In genomic region chr1:9589719-9590157, GRCh38 we compare ENCODE assay signal across 8 cellular contexts. TPM values are rescaled to one million over a fixed set of nuclear protein-coding genes. Genes with fewer than 3 reads are reported as not detected.
DNase-seq lines count a peak whose midpoint lies in the region; ATAC-seq, FAIRE-seq and TF ChIP-seq lines count a peak whose summit lies in the region.

No MANE protein-coding gene starts in this region.

- H3K9me3 ChIP-seq in left ventricle myocardium inferior (replicated peaks) (no peaks in the 10 kb centered on the region), small intestine (ENCODE audit: control insufficient read depth, low read depth) (no peaks in the 10 kb centered on the region)

- H3K4me3 ChIP-seq in left ventricle myocardium inferior (peak overlapping the region; percentile 76), small intestine (ENCODE audit: low read depth in 1 of 2, low read length in 2 of 2) (peak overlapping the region; percentile 12 to 74)

- no peak for TF ChIP-seq CTCF in VCaP (conservative IDR thresholded peaks at IDR 0.05)
- TF ChIP-seq CTCF in left ventricle myocardium inferior (IDR thresholded peaks at IDR 0.05; ENCODE audit: borderline replicate concordance), result no peak

- peaks cover 5% of the 10 kb centered on the region for H3K36me3 Mint-ChIP-seq in activated CD4-positive, alpha-beta T cell treated with anti-CD3 and anti-CD28 coated beads, Interleukin-2, amount 10 ng/mL, durations not matched to agents 24 days and 14 days (ENCODE audit: low read depth)

- no peak for ATAC-seq in GM21786 (IDR thresholded peaks at IDR 0.05; ENCODE audit: unreplicated experiment)

- peak overlapping the region; percentile 88 for H3K4me3 Mint-ChIP-seq in activated CD4-positive, alpha-beta T cell treated with anti-CD3 and anti-CD28 coated beads, Interleukin-2, amount 10 ng/mL, durations not matched to agents 24 days and 14 days

- peak overlapping the region; percentile 71 for H3K27ac Mint-ChIP-seq in activated CD4-positive, alpha-beta T cell treated with anti-CD3 and anti-CD28 coated beads, Interleukin-2, amount 10 ng/mL, durations not matched to agents 24 days and 14 days

- FAIRE-seq in small intestine (lab: Jason Lieb, UNC), result no peak

- H3K36me3 ChIP-seq in left ventricle myocardium inferior (no peaks in the 10 kb centered on the region), small intestine (ENCODE audit: control insufficient read depth in 2 of 2, insufficient read depth in 2 of 2, low read length in 2 of 2) (no peaks in the 10 kb centered on the region)

- no peak for DNase-seq in activated CD4-positive, alpha-beta T cell treated with anti-CD3 and anti-CD28 coated beads, Interleukin-2, amount 10 ng/mL, durations not matched to agents 24 days and 14 days
- DNase-seq in activated CD4-positive, alpha-beta T cell treated with anti-CD3 and anti-CD28 coated beads for 1 hour, result no peak
- no peak for DNase-seq in left ventricle myocardium inferior
- DNase-seq in small intestine, result no peak
- DNase-seq in inferior parietal cortex (ENCODE audit: extremely low spot score), result no peak
- DNase-seq in KG1 (lab: John Stamatoyannopoulos, UW), result no peak

- peaks cover 61% of the 10 kb centered on the region for H3K4me1 ChIP-seq in left ventricle myocardium inferior
- peaks cover 0 to 4% of the 10 kb centered on the region in 2 donors for H3K4me1 ChIP-seq in small intestine (ENCODE audit: control insufficient read depth in 2 of 2, insufficient read depth in 1 of 2, low read depth in 1 of 2, low read length in 1 of 2)

- H3K4me1 Mint-ChIP-seq in activated CD4-positive, alpha-beta T cell treated with anti-CD3 and anti-CD28 coated beads, Interleukin-2, amount 10 ng/mL, durations not matched to agents 24 days and 14 days, result peaks cover 22% of the 10 kb centered on the region

- no peaks in the 10 kb centered on the region for H3K9me3 Mint-ChIP-seq in activated CD4-positive, alpha-beta T cell treated with anti-CD3 and anti-CD28 coated beads, Interleukin-2, amount 10 ng/mL, durations not matched to agents 24 days and 14 days

- H3K27me3 Mint-ChIP-seq in activated CD4-positive, alpha-beta T cell treated with anti-CD3 and anti-CD28 coated beads, Interleukin-2, amount 10 ng/mL, durations not matched to agents 24 days and 14 days, result no peaks in the 10 kb centered on the region

- intact Hi-C loops in activated CD4-positive, alpha-beta T cell treated with anti-CD3 and anti-CD28 coated beads, Interleukin-2, amount 10 ng/mL, durations not matched to agents 24 days and 14 days (cut with micrococcal nuclease), result no loop called here
- intact Hi-C loops in left ventricle myocardium inferior (cut with micrococcal nuclease), result no loop called here

- H3K27me3 ChIP-seq in left ventricle myocardium inferior (ENCODE audit: low read depth), result no peaks in the 10 kb centered on the region
- H3K27me3 ChIP-seq in small intestine (ENCODE audit: control insufficient read depth in 2 of 2, insufficient read depth in 2 of 2, low read length in 2 of 2), result no peaks in the 10 kb centered on the region

- WGBS in small intestine, 3 donors, result 3 to 19% (median 10%) methylated on average over 6 of the region's 6 CpGs

- H3K27ac ChIP-seq in VCaP, result peak overlapping the region; percentile 88
- peak overlapping the region; percentile 83 for H3K27ac ChIP-seq in left ventricle myocardium inferior (replicated peaks)
- H3K27ac ChIP-seq in small intestine (ENCODE audit: low read depth in 1 of 2, low read length in 1 of 2), result no peak overlapping the region

RNA-seq across cellular contexts. Expression of gene TMEM201, which starts 1.0 kb away (rescaled TPM):
- 35.9 and 37.3 TPM in 2 replicates for total RNA-seq in activated CD4-positive, alpha-beta T cell treated with anti-CD3 and anti-CD28 coated beads, Interleukin-2, amount 10 ng/mL, durations not matched to agents 24 days and 14 days
- 21.1 TPM for total RNA-seq in left ventricle myocardium inferior
- polyA plus RNA-seq in small intestine, result 1 to 10 TPM in 2 of 3 donors, under 1 TPM in 1; 0.67 to 6.0 (median 1.4) TPM

RNA-seq across cellular contexts. Expression of gene SLC25A33, which starts 50.5 kb away (rescaled TPM):
- total RNA-seq in activated CD4-positive, alpha-beta T cell treated with anti-CD3 and anti-CD28 coated beads, Interleukin-2, amount 10 ng/mL, durations not matched to agents 24 days and 14 days, result 11.4 and 12.4 TPM in 2 replicates
- 6.2 TPM for total RNA-seq in left ventricle myocardium inferior
- polyA plus RNA-seq in small intestine, result 1 to 10 TPM; 2.7 to 5.5 (median 3.0) TPM

Comparison
In these comparisons a context has a peak if more than half of its experiments do, and no peak if none do; other contexts are left out.
1. H3K27ac ChIP-seq: peak in VCaP (single experiment) and left ventricle myocardium inferior (single experiment); none in small intestine (0 of 2).